In genomic region chr12:131773582-131774221, GRCh38 we compare ENCODE assay signal across 10 cellular contexts. TPM values are rescaled to one million over a fixed set of nuclear protein-coding genes. Genes with fewer than 3 reads are reported as not detected.
A peak's percentile ranks its signal among the peaks of the same experiment; 100 is the strongest.
DNase-seq lines count a peak whose midpoint lies in the region; ATAC-seq, FAIRE-seq and TF ChIP-seq lines count a peak whose summit lies in the region.
"Had no signal": no experiment of that assay in that cellular context is flagged by ENCODE, and none has a peak within 500 bp of the region (broad histone marks: within the 10 kb centered on the region; RNA-seq: fewer than 3 reads in every experiment).

No MANE protein-coding gene starts in this region.

- DNase-seq in GM12891 (ENCODE audit: insufficient read length, low spot score) (peak; percentile 52), dermis microvascular lymphatic vessel endothelial cell (ENCODE audit: low read depth in 2 of 2) (peak; percentile 56 to 76), NCI-H187 (lab: John Stamatoyannopoulos, UW) (no peak), HAP-1 (ENCODE audit: low spot score in 2 of 2) (no peak), SKM-1 treated with dmso at 0.1 percent for 144 hours (lab: John Stamatoyannopoulos, UW; ENCODE audit: unreplicated experiment) (no peak), SHP77 (lab: John Stamatoyannopoulos, UW) (no peak)
- DNase-seq: right cardiac atrium had no signal

- TF ChIP-seq POLR2A in GM12891 (IDR thresholded peaks at IDR 0.05; ENCODE audit: low read depth, low read length): no peak

- in situ Hi-C loops in HAP-1 (cut with MboI; ENCODE audit: low sequenced_read_pairs): no loop called here

- H3K9me3 ChIP-seq in HAP-1: no peaks in the 10 kb centered on the region

- no peaks in the 10 kb centered on the region for H3K4me1 ChIP-seq in HAP-1

- ATAC-seq in GM19463 (IDR thresholded peaks at IDR 0.05; ENCODE audit: unreplicated experiment) (peak; percentile 78), HG03432 (IDR thresholded peaks at IDR 0.05; ENCODE audit: unreplicated experiment) (peak; percentile 80)

- H3K4me3 ChIP-seq in HAP-1: no peak overlapping the region

- no peaks in the 10 kb centered on the region for H3K27me3 ChIP-seq in HAP-1 (ENCODE audit: low read depth)

- peaks cover 38% of the 10 kb centered on the region for H3K36me3 ChIP-seq in HAP-1 (replicated peaks)

- peak; percentile 87 for FAIRE-seq in GM12891 (lab: Jason Lieb, UNC)
- FAIRE-seq: colon had no signal

TF ChIP-seq in GM12891, 5 proteins besides CTCF, POLR2A, EP300 and RAD21:
- TF ChIP-seq SPI1 (IDR thresholded peaks at IDR 0.05; ENCODE audit: low read depth, low read length): peak; percentile 99
- TF ChIP-seq POLR2AphosphoS5 (IDR thresholded peaks at IDR 0.05; ENCODE audit: low read depth, low read length): no peak
- 0 out of 2 replicates have a peak, but pooled peaks have one; percentile 49 for TF ChIP-seq POU2F2 (IDR thresholded peaks at IDR 0.05; ENCODE audit: low read depth, low read length)
- peak; percentile 39 for TF ChIP-seq PAX5 (IDR thresholded peaks at IDR 0.05; ENCODE audit: insufficient read depth, low read length, severe bottlenecking)

RNA-seq across cellular contexts. Expression of gene MMP17, which starts 54.5 kb away (rescaled TPM):
- polyA plus RNA-seq in GM12891 (2012; ENCODE audit: low read depth, missing spikeins): 0.82 TPM
- 3.9 and 13.1 TPM in 2 replicates for total RNA-seq in dermis microvascular lymphatic vessel endothelial cell

Comparison
In these comparisons a context has a peak if more than half of its experiments do, and no peak if none do; other contexts are left out.
1. DNase-seq: peak in GM12891 (single experiment) and dermis microvascular lymphatic vessel endothelial cell (2 of 2); none in NCI-H187 (0 of 2), HAP-1 (0 of 2), SKM-1 treated with dmso at 0.1 percent for 144 hours (single experiment) and SHP77 (0 of 2).